ENCODE assay signal across 35 cellular contexts in genomic region chr7:69019437-69019836, GRCh38.
"Had no signal": no experiment of that assay in that cellular context is flagged by ENCODE, and none has a peak within 500 bp of the region (broad histone marks: within the 10 kb centered on the region; RNA-seq: fewer than 3 reads in every experiment).

No MANE protein-coding gene starts in this region.

- H3K4me3 ChIP-seq: MG63 had no signal

- H3K27me3 ChIP-seq: MG63 had no signal

- H3K9me3 ChIP-seq: MG63 had no signal

- H3K36me3 ChIP-seq: MG63 had no signal

- DNase-seq: Karpas-422, Kasumi-1, MG63, MM.1S, MV-4-11, NCI-H1048, NCI-H1092, NCI-H1092 treated with DMSO at 0.1 percent for 48 hours, NCI-H1105, NCI-H1105 treated with DMSO at 0.1 percent for 48 hours, NCI-H1417, NCI-H1417 treated with DMSO at 0.1 percent for 48 hours, NCI-H1436, NCI-H1436 treated with DMSO at 0.1 percent for 48 hours, NCI-H146, NCI-H1694, NCI-H1694 treated with DMSO at 0.1 percent for 48 hours, NCI-H187, NCI-H187 treated with DMSO at 0.1 percent for 48 hours, NCI-H1930, NCI-H2029, NCI-H2029 treated with DMSO at 0.1 percent for 48 hours, NCI-H2081, NCI-H2081 treated with DMSO at 0.1 percent for 48 hours, NCI-H2107, NCI-H2171, NCI-H2171 treated with DMSO at 0.1 percent for 48 hours, NCI-H2227 treated with DMSO at 0.1 percent for 48 hours, NCI-H226, NCI-H345, NCI-H446, NCI-H446 treated with DMSO at 0.1 percent for 48 hours, NCI-H510A, NCI-H510A treated with DMSO at 0.1 percent for 48 hours, NCI-H524 had no signal
